In the genomic region with DNA sequence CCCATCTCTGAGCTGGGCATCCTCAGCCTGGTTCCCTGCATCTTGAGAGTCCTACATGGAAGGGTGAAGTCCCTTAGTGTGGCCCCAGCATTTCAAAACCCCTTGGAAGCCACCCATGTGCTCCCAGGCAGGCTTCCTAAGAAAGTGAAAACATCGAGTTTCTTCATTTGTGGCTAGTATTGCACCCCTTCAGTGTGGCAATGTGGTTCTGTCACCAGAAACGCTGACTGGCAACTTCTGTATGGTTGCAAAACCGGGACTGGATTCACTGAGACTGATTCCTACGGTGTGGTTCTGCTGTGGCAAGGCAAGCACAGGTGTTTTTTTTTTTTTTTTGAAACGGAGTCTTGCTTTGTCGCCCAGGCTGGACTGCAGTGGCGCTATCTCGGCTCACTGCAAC, we compare ENCODE assay signal across 15 cellular contexts. TPM values are rescaled to one million over a fixed set of nuclear protein-coding genes. Genes with fewer than 3 reads are reported as not detected.
DNase-seq lines count a peak whose midpoint lies in the region; ATAC-seq and TF ChIP-seq lines count a peak whose summit lies in the region.
"Had no signal": no experiment of that assay in that cellular context is flagged by ENCODE, and none has a peak within 500 bp of the region (broad histone marks: within the 10 kb centered on the region; RNA-seq: fewer than 3 reads in every experiment).

No MANE protein-coding gene starts in this region.

- no peaks in the 10 kb centered on the region for H3K36me3 Mint-ChIP-seq in CD8-positive, alpha-beta memory T cell

- intact Hi-C loops in heart right ventricle (cut with DNase I): no loop called here
- intact Hi-C loops in gastrocnemius medialis (cut with DNase I; ENCODE audit: low total_unique reads): no loop called here

- POLR2A ChIA-PET in CD8-positive, alpha-beta memory T cell (lab: Charles Lee): no interaction called here

- no peaks in the 10 kb centered on the region for H3K36me3 ChIP-seq in heart right ventricle
- H3K36me3 ChIP-seq in gastrocnemius medialis: no peaks in the 10 kb centered on the region
- H3K36me3 ChIP-seq in BE2C: no peaks in the 10 kb centered on the region
- H3K36me3 ChIP-seq in CD8-positive, alpha-beta memory T cell (ENCODE audit: insufficient read depth, low read length): no peaks in the 10 kb centered on the region
- H3K36me3 ChIP-seq: suprapubic skin had no signal

- no peak for TF ChIP-seq CTCF in HL-60 (IDR thresholded peaks at IDR 0.05; ENCODE audit: insufficient read depth, low read length)
- no peak for TF ChIP-seq CTCF in heart right ventricle (IDR thresholded peaks at IDR 0.05)
- TF ChIP-seq CTCF in gastrocnemius medialis (IDR thresholded peaks at IDR 0.05 in 4 of 5, conservative IDR thresholded peaks at IDR 0.05 in 1 of 5): no peak
- no peak for TF ChIP-seq CTCF in BE2C (IDR thresholded peaks at IDR 0.05; ENCODE audit: low read depth, low read length)

- H3K4me1 ChIP-seq in heart right ventricle: peaks cover 0 to 79% (median 7%) of the 10 kb centered on the region in 9 donors
- no peaks in the 10 kb centered on the region for H3K4me1 ChIP-seq in gastrocnemius medialis
- no peaks in the 10 kb centered on the region for H3K4me1 ChIP-seq in BE2C
- H3K4me1 ChIP-seq in CD8-positive, alpha-beta memory T cell (ENCODE audit: insufficient read depth, low read length): no peaks in the 10 kb centered on the region
- H3K4me1 ChIP-seq: Caco-2 had no signal

- no peaks in the 10 kb centered on the region for H3K4me1 Mint-ChIP-seq in CD8-positive, alpha-beta memory T cell

- no peaks in the 10 kb centered on the region for H3K9me3 ChIP-seq in heart right ventricle
- H3K9me3 ChIP-seq in gastrocnemius medialis: no peaks in the 10 kb centered on the region
- no peaks in the 10 kb centered on the region for H3K9me3 ChIP-seq in BE2C
- no peaks in the 10 kb centered on the region for H3K9me3 ChIP-seq in CD8-positive, alpha-beta memory T cell (ENCODE audit: low read length)
- H3K9me3 ChIP-seq: Caco-2, suprapubic skin had no signal

- peak; percentile 96 to 99 for DNase-seq in HL-60 (ENCODE audit: low read depth in 1 of 2, low spot score in 1 of 2)
- DNase-seq in SIG-M5 treated with dmso at 0.1 percent for 504 hours (lab: John Stamatoyannopoulos, UW; ENCODE audit: unreplicated experiment): peak; percentile 97
- DNase-seq in heart right ventricle: peak in 1 of 2 donors; percentile 29
- DNase-seq in gastrocnemius medialis: peak; percentile 12 to 34
- DNase-seq in BE2C: no peak
- no peak for DNase-seq in OCI-M2 (lab: John Stamatoyannopoulos, UW; ENCODE audit: unreplicated experiment)
- DNase-seq in CD8-positive, alpha-beta memory T cell: no peak
- DNase-seq: activated effector memory CD4-positive, alpha-beta T cell treated with anti-CD3 and anti-CD28 coated beads, Interleukin-2, amount 50 U/mL, for 16 hours; Caco-2; H7; retina; T-helper 1 cell had no signal

- CTCF ChIA-PET in CD8-positive, alpha-beta memory T cell (lab: Charles Lee): no interaction called here

- H3K4me3 ChIP-seq in HL-60 (replicated peaks; ENCODE audit: insufficient read depth, low read length) (no peak overlapping the region), heart right ventricle (no peak overlapping the region), gastrocnemius medialis (no peak overlapping the region), BE2C (ENCODE audit: low read depth, low read length) (no peak overlapping the region)
- H3K4me3 ChIP-seq in CD8-positive, alpha-beta memory T cell (ENCODE audit: low read length): no peak overlapping the region
- H3K4me3 ChIP-seq: suprapubic skin had no signal

- H3K27me3 Mint-ChIP-seq in CD8-positive, alpha-beta memory T cell: peaks cover 26 to 35% of the 10 kb centered on the region in 2 donors

- no peaks in the 10 kb centered on the region for H3K9me3 Mint-ChIP-seq in CD8-positive, alpha-beta memory T cell

- WGBS in heart right ventricle, 2 donors: 88 to 95% methylated on average over 6 to 8 of the region's 8 CpGs

- H3K27me3 ChIP-seq in HL-60 (ENCODE audit: insufficient read depth, poor library complexity, severe bottlenecking): no peaks in the 10 kb centered on the region
- H3K27me3 ChIP-seq in heart right ventricle: no peaks in the 10 kb centered on the region
- H3K27me3 ChIP-seq in gastrocnemius medialis: no peaks in the 10 kb centered on the region
- no peaks in the 10 kb centered on the region for H3K27me3 ChIP-seq in BE2C
- H3K27me3 ChIP-seq in CD8-positive, alpha-beta memory T cell (ENCODE audit: insufficient read depth, low read length, poor library complexity, severe bottlenecking): peaks cover 9% of the 10 kb centered on the region
- H3K27me3 ChIP-seq: suprapubic skin had no signal

- TF ChIP-seq POLR2A in gastrocnemius medialis (IDR thresholded peaks at IDR 0.05): no peak

- no peak overlapping the region for H3K27ac Mint-ChIP-seq in CD8-positive, alpha-beta memory T cell

- no peak overlapping the region for H3K4me3 Mint-ChIP-seq in CD8-positive, alpha-beta memory T cell

- in situ Hi-C loops in gastrocnemius medialis (cut with MboI; ENCODE audit: low sequenced_read_pairs in 4 of 4): no loop called here

- peak overlapping the region; percentile 49 for H3K27ac ChIP-seq in HL-60 (replicated peaks)
- peak overlapping the region in 1 of 10 donors; percentile 76 for H3K27ac ChIP-seq in heart right ventricle
- no peak overlapping the region for H3K27ac ChIP-seq in gastrocnemius medialis
- no peak overlapping the region for H3K27ac ChIP-seq in CD8-positive, alpha-beta memory T cell (ENCODE audit: low read depth, low read length)
- H3K27ac ChIP-seq: epithelial cell of prostate, suprapubic skin had no signal

- ATAC-seq in heart right ventricle: peak; percentile 15 to 66 (median 40)
- ATAC-seq in gastrocnemius medialis: peak in 1 of 2 donors; percentile 49
- ATAC-seq in GM21515 (IDR thresholded peaks at IDR 0.05; ENCODE audit: unreplicated experiment): no peak

RNA-seq across cellular contexts. Expression of a gene that starts 9.0 kb away (rescaled TPM):
- total RNA-seq in heart right ventricle (10 to 100 TPM; 29.2 to 71.3 (median 36.3) TPM), gastrocnemius medialis (10 to 100 TPM; 13.9 to 27.6 (median 24.2) TPM)
- polyA plus RNA-seq in heart right ventricle: 10 to 100 TPM; 27.4 to 34.3 TPM
- 21.1 TPM for polyA plus RNA-seq in BE2C (2012; ENCODE audit: insufficient read depth, insufficient read length, low read depth)
- 1 to 10 TPM; 2.3 to 3.1 TPM for total RNA-seq in CD8-positive, alpha-beta memory T cell
- 3.1 TPM for polyA plus RNA-seq in CD8-positive, alpha-beta memory T cell

Comparison
In these comparisons a context has a peak if more than half of its experiments do, and no peak if none do; other contexts are left out.
1. DNase-seq: peak in HL-60 (2 of 2), SIG-M5 treated with dmso at 0.1 percent for 504 hours (single experiment) and gastrocnemius medialis (2 of 2); none in BE2C (single experiment), OCI-M2 (single experiment) and CD8-positive, alpha-beta memory T cell (0 of 5).